8 cellular contexts compared by ENCODE assay signal in genomic region chr14:73136387-73137221, GRCh38. TPM values are rescaled to one million over a fixed set of nuclear protein-coding genes. Genes with fewer than 3 reads are reported as not detected.
DNase-seq lines count a peak whose midpoint lies in the region; ATAC-seq and TF ChIP-seq lines count a peak whose summit lies in the region.

Gene PSEN1, plus strand, starts transcription at chr14:73136507. Its CDS starts 11,513 bp downstream, at chr14:73148020.

- in situ Hi-C loops in ACHN (cut with HindIII; ENCODE audit: low pct_ligation_motif_present, low pct_unique_long_range_greater_than_20kb, low sequenced_read_pairs): no loop called here

- peak; percentile 73 for TF ChIP-seq POLR2A in breast epithelium (IDR thresholded peaks at IDR 0.05)

- peak within 1 kb of the TSS; percentile 71 for H3K4me3 ChIP-seq in WERI-Rb-1 (ENCODE audit: low read depth, low read length)
- H3K4me3 ChIP-seq in breast epithelium: peak within 1 kb of the TSS; percentile 83 to 95 (median 94)
- peak within 1 kb of the TSS; percentile 89 for H3K4me3 ChIP-seq in iPS-18c (ENCODE audit: insufficient read depth, low read depth, low read length)
- H3K4me3 ChIP-seq in skeletal muscle tissue (ENCODE audit: low read length in 3 of 3): peak within 1 kb of the TSS; percentile 92 to 97 (median 96)

- H3K4me1 ChIP-seq in breast epithelium (peaks cover 0 to 9% of the 10 kb centered on the region in 2 donors), skeletal muscle tissue (ENCODE audit: control insufficient read depth in 3 of 3, insufficient read depth in 3 of 3, low read length in 3 of 3) (peaks cover 14 to 17% (median 16%) of the 10 kb centered on the region in 3 donors)

- peaks cover 8% of the 10 kb centered on the region for H3K9me3 ChIP-seq in WERI-Rb-1 (ENCODE audit: severe bottlenecking)
- H3K9me3 ChIP-seq in breast epithelium: no peaks in the 10 kb centered on the region
- H3K9me3 ChIP-seq in iPS-18c (ENCODE audit: control insufficient read depth, insufficient read depth, low read length): peaks cover 2% of the 10 kb centered on the region
- no peaks in the 10 kb centered on the region for H3K9me3 ChIP-seq in skeletal muscle tissue (ENCODE audit: control insufficient read depth in 3 of 3, low read length in 3 of 3)

- peak within 1 kb of the TSS; percentile 91 to 94 (median 92) for H3K9ac ChIP-seq in skeletal muscle tissue (ENCODE audit: low read depth in 1 of 3, low read length in 3 of 3)

- peak; percentile 89 for DNase-seq in ACHN
- DNase-seq in NCI-H2227 (lab: John Stamatoyannopoulos, UW; ENCODE audit: unreplicated experiment): peak; percentile 96
- DNase-seq in WERI-Rb-1: peak; percentile 96
- peak; percentile 93 to 94 for DNase-seq in breast epithelium (ENCODE audit: low spot score in 2 of 2)

- no peak for TF ChIP-seq CTCF in WERI-Rb-1 (IDR thresholded peaks at IDR 0.05; ENCODE audit: low read depth, low read length)
- no peak for TF ChIP-seq CTCF in breast epithelium (IDR thresholded peaks at IDR 0.05)

- peak within 1 kb of the TSS; percentile 72 for H3K27ac ChIP-seq in WERI-Rb-1
- H3K27ac ChIP-seq in breast epithelium: peak within 1 kb of the TSS; percentile 92 to 98
- peak within 1 kb of the TSS; percentile 96 for H3K27ac ChIP-seq in skeletal muscle tissue (ENCODE audit: low read depth, low read length)

- H3K27me3 ChIP-seq in WERI-Rb-1 (ENCODE audit: insufficient read depth, low read depth, severe bottlenecking) (no peaks in the 10 kb centered on the region), breast epithelium (no peaks in the 10 kb centered on the region), skeletal muscle tissue (ENCODE audit: control insufficient read depth in 3 of 3, insufficient read depth in 3 of 3, low read length in 3 of 3) (no peaks in the 10 kb centered on the region)

- peak; percentile 71 for ATAC-seq in GM18870 (IDR thresholded peaks at IDR 0.05; ENCODE audit: unreplicated experiment)
- ATAC-seq in HG03108 (IDR thresholded peaks at IDR 0.05; ENCODE audit: unreplicated experiment): peak; percentile 81

- intact Hi-C loops in breast epithelium (cut with DNase I; ENCODE audit: low total_unique reads): no loop called here

- H3K36me3 ChIP-seq in WERI-Rb-1 (peaks cover 3% of the 10 kb centered on the region; the same call in 1 of the 2 replicates), breast epithelium (no peaks in the 10 kb centered on the region), skeletal muscle tissue (ENCODE audit: control insufficient read depth in 3 of 3, insufficient read depth in 3 of 3, low read length in 3 of 3) (no peaks in the 10 kb centered on the region)

RNA-seq across cellular contexts. Expression of gene PSEN1, which starts in this region (rescaled TPM):
- total RNA-seq in breast epithelium (10 to 100 TPM; 45.6 to 64.5 (median 63.2) TPM), skeletal muscle tissue (35.0 TPM)

Comparison
In these comparisons a context has a peak if more than half of its experiments do, and no peak if none do; other contexts are left out.
1. Peak in every context shown above with its lines: DNase-seq, ATAC-seq, H3K4me3 ChIP-seq and H3K27ac ChIP-seq.